In genomic region chr7:24894670-24895221, GRCh38 we compare ENCODE assay signal across 1 cellular context.
TF ChIP-seq lines count a peak whose summit lies in the region.

No MANE protein-coding gene starts in this region.

TF ChIP-seq in HCT116, 20 proteins besides CTCF, POLR2A, EP300 and RAD21 (continued from another document):
- TF ChIP-seq ZBTB33 (IDR thresholded peaks at IDR 0.05; ENCODE audit: extremely low read depth, insufficient replicate concordance, low read length) = no peak
